ENCODE assay signal across 9 cellular contexts in genomic region chr20:44979090-44979621, GRCh38. TPM values are rescaled to one million over a fixed set of nuclear protein-coding genes. Genes with fewer than 3 reads are reported as not detected.
A peak's percentile ranks its signal among the peaks of the same experiment; 100 is the strongest.
DNase-seq lines count a peak whose midpoint lies in the region; ATAC-seq and TF ChIP-seq lines count a peak whose summit lies in the region.
"Had no signal": no experiment of that assay in that cellular context is flagged by ENCODE, and none has a peak within 500 bp of the region (broad histone marks: within the 10 kb centered on the region; RNA-seq: fewer than 3 reads in every experiment).

No MANE protein-coding gene starts in this region.

- H3K27me3 ChIP-seq in OCI-LY3 (ENCODE audit: low read depth, low read length): no peaks in the 10 kb centered on the region
- no peaks in the 10 kb centered on the region for H3K27me3 ChIP-seq in neural progenitor cell
- H3K27me3 ChIP-seq: SJSA1 had no signal

- DNase-seq in mucosa of descending colon (peak in 1 of 3 donors; percentile 71), NCI-H2171 (lab: John Stamatoyannopoulos, UW) (no peak), NCI-H748 treated with DMSO at 0.1 percent for 48 hours (lab: John Stamatoyannopoulos, UW) (no peak), neural progenitor cell (ENCODE audit: low spot score) (no peak)

- TF ChIP-seq CTCF in OCI-LY3 (IDR thresholded peaks at IDR 0.05; ENCODE audit: low read depth, low read length): no peak
- TF ChIP-seq CTCF in mucosa of descending colon (IDR thresholded peaks at IDR 0.05): no peak
- no peak for TF ChIP-seq CTCF in neural progenitor cell (IDR thresholded peaks at IDR 0.05)

- peaks cover 95% of the 10 kb centered on the region for H3K4me1 Mint-ChIP-seq in activated naive CD4-positive, alpha-beta T cell treated with anti-CD3 and anti-CD28 coated beads, Interleukin-2, amount 50 U/mL, for 24 hours
- no peaks in the 10 kb centered on the region for H3K4me1 Mint-ChIP-seq in neural progenitor cell

- H3K4me3 ChIP-seq in OCI-LY3 (ENCODE audit: low read length) (peak overlapping the region; percentile 51), mucosa of descending colon (no peak overlapping the region), neural progenitor cell (no peak overlapping the region)
- H3K4me3 ChIP-seq: SJSA1 had no signal

- H3K4me3 Mint-ChIP-seq in activated naive CD4-positive, alpha-beta T cell treated with anti-CD3 and anti-CD28 coated beads, Interleukin-2, amount 50 U/mL, for 24 hours: peak overlapping the region; percentile 86
- no peak overlapping the region for H3K4me3 Mint-ChIP-seq in neural progenitor cell

- H3K27me3 Mint-ChIP-seq in activated naive CD4-positive, alpha-beta T cell treated with anti-CD3 and anti-CD28 coated beads, Interleukin-2, amount 50 U/mL, for 24 hours: no peaks in the 10 kb centered on the region
- no peaks in the 10 kb centered on the region for H3K27me3 Mint-ChIP-seq in neural progenitor cell (ENCODE audit: insufficient read depth, low read depth)

- peaks cover 53% of the 10 kb centered on the region for H3K36me3 Mint-ChIP-seq in activated naive CD4-positive, alpha-beta T cell treated with anti-CD3 and anti-CD28 coated beads, Interleukin-2, amount 50 U/mL, for 24 hours
- H3K36me3 Mint-ChIP-seq in neural progenitor cell: peaks cover 9% of the 10 kb centered on the region

- H3K9ac ChIP-seq in OCI-LY3 (ENCODE audit: low read length) (peak overlapping the region; percentile 56), neural progenitor cell (no peak overlapping the region)

- no peak overlapping the region for H2AFZ ChIP-seq in OCI-LY3 (ENCODE audit: low read depth, low read length)
- no peak overlapping the region for H2AFZ ChIP-seq in neural progenitor cell (replicated peaks)

- no peaks in the 10 kb centered on the region for H3K9me3 ChIP-seq in OCI-LY3 (ENCODE audit: insufficient read depth, low read length)
- no peaks in the 10 kb centered on the region for H3K9me3 ChIP-seq in mucosa of descending colon
- H3K9me3 ChIP-seq in neural progenitor cell (ENCODE audit: low read depth): no peaks in the 10 kb centered on the region
- H3K9me3 ChIP-seq: SJSA1 had no signal

- H3K27ac Mint-ChIP-seq in activated naive CD4-positive, alpha-beta T cell treated with anti-CD3 and anti-CD28 coated beads, Interleukin-2, amount 50 U/mL, for 24 hours: peak overlapping the region; percentile 98
- no peak overlapping the region for H3K27ac Mint-ChIP-seq in neural progenitor cell

- H3K9me3 Mint-ChIP-seq in activated naive CD4-positive, alpha-beta T cell treated with anti-CD3 and anti-CD28 coated beads, Interleukin-2, amount 50 U/mL, for 24 hours: peaks cover 7% of the 10 kb centered on the region
- H3K9me3 Mint-ChIP-seq in neural progenitor cell: no peaks in the 10 kb centered on the region

- peak; percentile 98 for ATAC-seq in GM18511 (IDR thresholded peaks at IDR 0.05; ENCODE audit: unreplicated experiment)
- ATAC-seq in HG02852 (IDR thresholded peaks at IDR 0.05; ENCODE audit: unreplicated experiment): peak; percentile 82
- peak; percentile 93 for ATAC-seq in mucosa of descending colon

- H3K4me2 ChIP-seq in OCI-LY3 (ENCODE audit: low read length): peak overlapping the region; percentile 66
- H3K4me2 ChIP-seq in neural progenitor cell: no peak overlapping the region

- H3K4me1 ChIP-seq in OCI-LY3 (ENCODE audit: low read length) (peaks cover 60% of the 10 kb centered on the region), mucosa of descending colon (ENCODE audit: low read depth) (peaks cover 4% of the 10 kb centered on the region), neural progenitor cell (no peaks in the 10 kb centered on the region)

- H3K79me2 ChIP-seq in OCI-LY3 (ENCODE audit: low read length): peaks cover 100% of the 10 kb centered on the region
- H3K79me2 ChIP-seq in neural progenitor cell (ENCODE audit: low read depth): no peaks in the 10 kb centered on the region

- peak overlapping the region; percentile 92 for H3K27ac ChIP-seq in OCI-LY3 (ENCODE audit: low read length)
- no peak overlapping the region for H3K27ac ChIP-seq in neural progenitor cell
- H3K27ac ChIP-seq: SJSA1 had no signal

- H4K20me1 ChIP-seq in OCI-LY3 (ENCODE audit: insufficient read depth, low read length) (peaks cover 84% of the 10 kb centered on the region), neural progenitor cell (ENCODE audit: low read depth) (no peaks in the 10 kb centered on the region)

- no peaks in the 10 kb centered on the region for H3F3A ChIP-seq in neural progenitor cell (ENCODE audit: low read depth)

- intact Hi-C loops in mucosa of descending colon (cut with DNase I, micrococcal nuclease): no loop called here

- peaks cover 82% of the 10 kb centered on the region for H3K36me3 ChIP-seq in OCI-LY3 (replicated peaks; ENCODE audit: low read depth, low read length)
- no peaks in the 10 kb centered on the region for H3K36me3 ChIP-seq in mucosa of descending colon (ENCODE audit: low read depth)
- H3K36me3 ChIP-seq in neural progenitor cell: peaks cover 16% of the 10 kb centered on the region

RNA-seq across cellular contexts. Expression of gene STK4, which starts 12.8 kb away (rescaled TPM):
- total RNA-seq in mucosa of descending colon (10 to 100 TPM; 34.2 to 42.0 (median 36.6) TPM), neural progenitor cell (ENCODE audit: low replicate concordance) (32.7 and 46.1 TPM in 2 replicates)

RNA-seq across cellular contexts. Expression of gene TOMM34, which starts 19.0 kb away (rescaled TPM):
- total RNA-seq in mucosa of descending colon: 10 to 100 TPM; 10.9 to 15.4 (median 13.3) TPM
- 27.3 and 51.8 TPM in 2 replicates for total RNA-seq in neural progenitor cell (ENCODE audit: low replicate concordance)
